Comparison of ENCODE assay signal across 19 cellular contexts in genomic region chrX:115311666-115312065, GRCh38. TPM values are rescaled to one million over a fixed set of nuclear protein-coding genes. Genes with fewer than 3 reads are reported as not detected.
DNase-seq lines count a peak whose midpoint lies in the region; ATAC-seq, FAIRE-seq and TF ChIP-seq lines count a peak whose summit lies in the region.
"Had no signal": no experiment of that assay in that cellular context is flagged by ENCODE, and none has a peak within 500 bp of the region (broad histone marks: within the 10 kb centered on the region; RNA-seq: fewer than 3 reads in every experiment).

No MANE protein-coding gene starts in this region.

- peak overlapping the region; percentile 47 for H3K18ac ChIP-seq in trophoblast cell (ENCODE audit: low read length)

- H3K4me1 ChIP-seq in GM23338 (ENCODE audit: insufficient read depth) (peaks cover 5% of the 10 kb centered on the region; the same call in 1 of the 2 replicates), body of pancreas (no peaks in the 10 kb centered on the region), iPS-15b (ENCODE audit: control insufficient read depth, insufficient read depth, low read length) (peaks cover 14% of the 10 kb centered on the region), trophoblast cell (ENCODE audit: control insufficient read depth in 1 of 2, insufficient read depth in 2 of 2, low read length in 2 of 2) (peaks cover 0 to 5% of the 10 kb centered on the region in 2 experiments), small intestine (ENCODE audit: control insufficient read depth in 2 of 2, insufficient read depth in 1 of 2, low read depth in 1 of 2, low read length in 1 of 2) (no peaks in the 10 kb centered on the region)
- H3K4me1 ChIP-seq: gastroesophageal sphincter, upper lobe of left lung had no signal

- no peaks in the 10 kb centered on the region for H3F3A ChIP-seq in GM23338 (replicated peaks; ENCODE audit: low read depth)

- H4K8ac ChIP-seq in trophoblast cell (ENCODE audit: low read depth, low read length): peak overlapping the region; percentile 77

- H2AFZ ChIP-seq in GM23338 (no peak overlapping the region; the same call in 1 of the 2 replicates), trophoblast cell (ENCODE audit: insufficient read depth, low read length, poor library complexity) (no peak overlapping the region)

- no peaks in the 10 kb centered on the region for H3K9me3 ChIP-seq in body of pancreas
- no peaks in the 10 kb centered on the region for H3K9me3 ChIP-seq in iPS-15b (ENCODE audit: control insufficient read depth, insufficient read depth, low read length)
- H3K9me3 ChIP-seq in trophoblast cell (ENCODE audit: insufficient read depth, low read depth, low read length): no peaks in the 10 kb centered on the region
- no peaks in the 10 kb centered on the region for H3K9me3 ChIP-seq in small intestine (ENCODE audit: control insufficient read depth, low read depth)
- H3K9me3 ChIP-seq: gastroesophageal sphincter, MG63, upper lobe of left lung had no signal

- intact Hi-C loops in body of pancreas (cut with DNase I): no loop called here

- peak in 1 of 2 experiments; percentile 54; a peak in 2 of 4 replicates for TF ChIP-seq CTCF in GM23338 (conservative IDR thresholded peaks at IDR 0.05; ENCODE audit: low read depth in 2 of 2)
- no peak for TF ChIP-seq CTCF in body of pancreas (IDR thresholded peaks at IDR 0.05)

- no peak overlapping the region for H3K14ac ChIP-seq in trophoblast cell (ENCODE audit: low read length)

- H3K4me3 Mint-ChIP-seq in GM23338: peak overlapping the region; percentile 39; the same call in 2 of the 3 replicates
- H3K4me3 Mint-ChIP-seq in activated T-cell treated with anti-CD3 and anti-CD28 coated beads, Interleukin-2, amount 50 U/mL, for 24 hours: no peak overlapping the region
- no peak overlapping the region for H3K4me3 Mint-ChIP-seq in stimulated activated naive B cell treated with anti-CD40 and anti-IgM and Interleukin-4, amounts not matched to agents 10 μg/mL and 1 μg/mL and 100 μg/mL, for 72 hours
- H3K4me3 Mint-ChIP-seq: effector memory CD8-positive, alpha-beta T cell had no signal

- DNase-seq in GM23338 (ENCODE audit: low spot score) (peak; percentile 66), body of pancreas (peak in 3 of 4 donors; percentile 7 to 35 (median 30)), trophoblast cell (peak in 1 of 2 donors; percentile 2), small intestine (no peak)
- no peak for DNase-seq in activated T-cell treated with anti-CD3 and anti-CD28 coated beads, Interleukin-2, amount 50 U/mL, for 24 hours
- DNase-seq in stimulated activated naive B cell treated with anti-CD40 and anti-IgM and Interleukin-4, amounts not matched to agents 10 μg/mL and 1 μg/mL and 100 μg/mL, for 72 hours: no peak
- DNase-seq: effector memory CD8-positive, alpha-beta T cell; MG63; stimulated activated CD4-positive, alpha-beta T cell treated with anti-CD3 and anti-CD28 coated beads, Interleukin-1b, Interleukin-23, amount 100 ng/mL, for 48 hours; stimulated activated CD8-positive, alpha-beta memory T cell treated with anti-CD3 and anti-CD28 coated beads, Interleukin-4, amount 100 ng/mL, for 48 hours; T-helper 9 cell had no signal

- no peaks in the 10 kb centered on the region for H3K27me3 Mint-ChIP-seq in GM23338 (ENCODE audit: insufficient read depth, low read depth, poor library complexity)
- H3K27me3 Mint-ChIP-seq in activated T-cell treated with anti-CD3 and anti-CD28 coated beads, Interleukin-2, amount 50 U/mL, for 24 hours: peaks cover 35% of the 10 kb centered on the region
- H3K27me3 Mint-ChIP-seq in stimulated activated naive B cell treated with anti-CD40 and anti-IgM and Interleukin-4, amounts not matched to agents 10 μg/mL and 1 μg/mL and 100 μg/mL, for 72 hours: no peaks in the 10 kb centered on the region
- H3K27me3 Mint-ChIP-seq: effector memory CD8-positive, alpha-beta T cell had no signal

- no peak overlapping the region for H3K4ac ChIP-seq in trophoblast cell (ENCODE audit: low read depth, low read length)

- no peaks in the 10 kb centered on the region; the same call in 1 of the 3 replicates for H3K36me3 Mint-ChIP-seq in GM23338 (ENCODE audit: low read depth)
- no peaks in the 10 kb centered on the region for H3K36me3 Mint-ChIP-seq in activated T-cell treated with anti-CD3 and anti-CD28 coated beads, Interleukin-2, amount 50 U/mL, for 24 hours (ENCODE audit: low read depth)
- H3K36me3 Mint-ChIP-seq in stimulated activated naive B cell treated with anti-CD40 and anti-IgM and Interleukin-4, amounts not matched to agents 10 μg/mL and 1 μg/mL and 100 μg/mL, for 72 hours: no peaks in the 10 kb centered on the region
- H3K36me3 Mint-ChIP-seq: brain had no signal

- no peaks in the 10 kb centered on the region for H3K9me2 ChIP-seq in GM23338 (ENCODE audit: insufficient read depth)

- H2BK120ac ChIP-seq in trophoblast cell (ENCODE audit: insufficient read depth, low read length, poor library complexity): peak overlapping the region; percentile 46

- FAIRE-seq in small intestine (lab: Jason Lieb, UNC): no peak

- no peaks in the 10 kb centered on the region for H3K79me1 ChIP-seq in trophoblast cell (ENCODE audit: low read length)

- H3K27me3 ChIP-seq in GM23338 (ENCODE audit: insufficient read depth): no peaks in the 10 kb centered on the region
- peaks cover 0 to 4% of the 10 kb centered on the region in 2 donors for H3K27me3 ChIP-seq in body of pancreas
- H3K27me3 ChIP-seq in iPS-15b (ENCODE audit: control insufficient read depth, insufficient read depth, low read length): peaks cover 2% of the 10 kb centered on the region
- H3K27me3 ChIP-seq in trophoblast cell (ENCODE audit: insufficient read depth, low read length): no peaks in the 10 kb centered on the region
- no peaks in the 10 kb centered on the region for H3K27me3 ChIP-seq in small intestine (ENCODE audit: control insufficient read depth in 2 of 2, insufficient read depth in 2 of 2, low read length in 2 of 2)
- H3K27me3 ChIP-seq: gastroesophageal sphincter, MG63, upper lobe of left lung had no signal

- peaks cover 11% of the 10 kb centered on the region for H3K4me1 Mint-ChIP-seq in GM23338
- no peaks in the 10 kb centered on the region for H3K4me1 Mint-ChIP-seq in activated T-cell treated with anti-CD3 and anti-CD28 coated beads, Interleukin-2, amount 50 U/mL, for 24 hours (ENCODE audit: low read depth)
- no peaks in the 10 kb centered on the region for H3K4me1 Mint-ChIP-seq in stimulated activated naive B cell treated with anti-CD40 and anti-IgM and Interleukin-4, amounts not matched to agents 10 μg/mL and 1 μg/mL and 100 μg/mL, for 72 hours

- 21 to 69% methylated on average over 4 to 21 of the region's 22 CpGs for WGBS in body of pancreas, 2 donors
- no CpG with 5 or more reads among the region's 22 CpGs for WGBS in trophoblast cell (ENCODE audit: extremely low coverage, insufficient coverage, insufficient read length)
- WGBS in small intestine, 3 donors: 49 to 62% (median 61%) methylated on average over 13 to 22 of the region's 22 CpGs

- H3K4me2 ChIP-seq in GM23338 (peak overlapping the region; percentile 61), trophoblast cell (ENCODE audit: low read length) (peak overlapping the region; percentile 28)

- no peak overlapping the region for H3K27ac ChIP-seq in GM23338 (ENCODE audit: low read depth)
- H3K27ac ChIP-seq in body of pancreas: no peak overlapping the region
- no peak overlapping the region for H3K27ac ChIP-seq in trophoblast cell (ENCODE audit: low read depth, low read length)
- H3K27ac ChIP-seq in small intestine (ENCODE audit: low read depth in 1 of 2, low read length in 1 of 2): no peak overlapping the region
- H3K27ac ChIP-seq: gastroesophageal sphincter, upper lobe of left lung had no signal

- no peak overlapping the region for H2BK12ac ChIP-seq in trophoblast cell (ENCODE audit: low read length)

- no peak overlapping the region for H2BK5ac ChIP-seq in trophoblast cell (ENCODE audit: low read depth, low read length, poor library complexity)

- no peaks in the 10 kb centered on the region for H4K20me1 ChIP-seq in GM23338 (replicated peaks; ENCODE audit: insufficient read depth)

- no peaks in the 10 kb centered on the region for H3K36me3 ChIP-seq in GM23338 (ENCODE audit: insufficient read depth)
- no peaks in the 10 kb centered on the region for H3K36me3 ChIP-seq in body of pancreas (replicated peaks in 1 of 2; ENCODE audit: insufficient read depth in 1 of 2, low read depth in 2 of 2)
- H3K36me3 ChIP-seq in iPS-15b (ENCODE audit: control insufficient read depth, insufficient read depth, low read length): no peaks in the 10 kb centered on the region
- H3K36me3 ChIP-seq in trophoblast cell (ENCODE audit: control insufficient read depth in 1 of 2, insufficient read depth in 2 of 2, low read length in 2 of 2): no peaks in the 10 kb centered on the region
- no peaks in the 10 kb centered on the region for H3K36me3 ChIP-seq in small intestine (ENCODE audit: control insufficient read depth in 2 of 2, insufficient read depth in 2 of 2, low read length in 2 of 2)
- H3K36me3 ChIP-seq: gastroesophageal sphincter, MG63, upper lobe of left lung had no signal

- TF ChIP-seq POLR2A in body of pancreas (IDR thresholded peaks at IDR 0.05): no peak

- no peak overlapping the region for H4K91ac ChIP-seq in trophoblast cell (ENCODE audit: low read depth, low read length)

- H4K12ac ChIP-seq in trophoblast cell (ENCODE audit: low read depth, low read length): peak overlapping the region; percentile 77

- no peak overlapping the region for H3K23ac ChIP-seq in trophoblast cell (ENCODE audit: low read length)

- H3K9me3 Mint-ChIP-seq in GM23338: peaks cover 6% of the 10 kb centered on the region; the same call in 2 of the 3 replicates
- H3K9me3 Mint-ChIP-seq in activated T-cell treated with anti-CD3 and anti-CD28 coated beads, Interleukin-2, amount 50 U/mL, for 24 hours: no peaks in the 10 kb centered on the region
- H3K9me3 Mint-ChIP-seq in stimulated activated naive B cell treated with anti-CD40 and anti-IgM and Interleukin-4, amounts not matched to agents 10 μg/mL and 1 μg/mL and 100 μg/mL, for 72 hours: no peaks in the 10 kb centered on the region

- H3K9ac ChIP-seq in iPS-15b (ENCODE audit: low read depth, low read length) (no peak overlapping the region), trophoblast cell (ENCODE audit: low read length) (no peak overlapping the region)

- H3K4me3 ChIP-seq in GM23338 (peak overlapping the region; percentile 44), body of pancreas (no peak overlapping the region), iPS-15b (ENCODE audit: low read depth, low read length) (peak overlapping the region; percentile 35), trophoblast cell (ENCODE audit: low read depth, low read length) (no peak overlapping the region), small intestine (ENCODE audit: low read depth in 1 of 2, low read length in 2 of 2) (no peak overlapping the region)
- H3K4me3 ChIP-seq: gastroesophageal sphincter, MG63, upper lobe of left lung had no signal

- peak; percentile 99 for ATAC-seq in GM23338
- ATAC-seq in body of pancreas: no peak
- no peak for ATAC-seq in HG03280 (IDR thresholded peaks at IDR 0.05; ENCODE audit: unreplicated experiment)
- no peak for ATAC-seq in stimulated activated naive B cell treated with anti-CD40 and anti-IgM and Interleukin-4, amounts not matched to agents 10 μg/mL and 1 μg/mL and 100 μg/mL, for 72 hours (replicated peaks)
- ATAC-seq: effector memory CD8-positive, alpha-beta T cell; gastroesophageal sphincter had no signal

- H3K27ac Mint-ChIP-seq in GM23338: no peak overlapping the region
- no peak overlapping the region for H3K27ac Mint-ChIP-seq in activated T-cell treated with anti-CD3 and anti-CD28 coated beads, Interleukin-2, amount 50 U/mL, for 24 hours
- no peak overlapping the region for H3K27ac Mint-ChIP-seq in stimulated activated naive B cell treated with anti-CD40 and anti-IgM and Interleukin-4, amounts not matched to agents 10 μg/mL and 1 μg/mL and 100 μg/mL, for 72 hours
- H3K27ac Mint-ChIP-seq: effector memory CD8-positive, alpha-beta T cell had no signal

- no peak overlapping the region for H2AK5ac ChIP-seq in trophoblast cell (ENCODE audit: low read length)

- no peaks in the 10 kb centered on the region for H3K79me2 ChIP-seq in GM23338 (replicated peaks; ENCODE audit: insufficient read depth)
- no peaks in the 10 kb centered on the region for H3K79me2 ChIP-seq in trophoblast cell (ENCODE audit: control insufficient read depth, insufficient read depth, low read length, poor library complexity)

RNA-seq across cellular contexts. Expression of gene LUZP4, which starts 22.2 kb away (rescaled TPM):
- total RNA-seq in GM23338 (2014; rRNA removed; shearing (Covaris generic)): not detected in 2 replicates
- polyA plus RNA-seq in GM23338 (2016; fragmentation: Nextera tagmentation; extraction: Ambion mirVana): not detected in 2 replicates
- not detected for total RNA-seq in body of pancreas
- polyA plus RNA-seq in trophoblast cell (2013): not detected in 2 replicates
- polyA plus RNA-seq in small intestine: not detected
- total RNA-seq: gastroesophageal sphincter, mesenteric fat pad, omental fat pad, upper lobe of left lung had no signal
- polyA plus RNA-seq: BJ had no signal

Comparison
In these comparisons a context has a peak if more than half of its experiments do, and no peak if none do; other contexts are left out.
1. DNase-seq: peak in GM23338 (single experiment) and body of pancreas (3 of 4); none in activated T-cell treated with anti-CD3 and anti-CD28 coated beads, Interleukin-2, amount 50 U/mL, for 24 hours (single experiment), small intestine (single experiment) and stimulated activated naive B cell treated with anti-CD40 and anti-IgM and Interleukin-4, amounts not matched to agents 10 μg/mL and 1 μg/mL and 100 μg/mL, for 72 hours (single experiment).
2. H3K4me3 ChIP-seq: peak in GM23338 (single experiment) and iPS-15b (single experiment); none in body of pancreas (0 of 2), trophoblast cell (single experiment) and small intestine (0 of 2).